1 cellular context compared by ENCODE assay signal in genomic region chr6:46651766-46652165, GRCh38.
TF ChIP-seq lines count a peak whose summit lies in the region.

No MANE protein-coding gene starts in this region.

TF ChIP-seq in H1, 55 proteins besides CTCF, POLR2A, EP300 and RAD21:
- TF ChIP-seq ATF3 (IDR thresholded peaks at IDR 0.05; ENCODE audit: insufficient read depth, low read depth, low read length), result no peak
TF ChIP-seq in H1: peak in this region for 0.
